In the genomic region with DNA sequence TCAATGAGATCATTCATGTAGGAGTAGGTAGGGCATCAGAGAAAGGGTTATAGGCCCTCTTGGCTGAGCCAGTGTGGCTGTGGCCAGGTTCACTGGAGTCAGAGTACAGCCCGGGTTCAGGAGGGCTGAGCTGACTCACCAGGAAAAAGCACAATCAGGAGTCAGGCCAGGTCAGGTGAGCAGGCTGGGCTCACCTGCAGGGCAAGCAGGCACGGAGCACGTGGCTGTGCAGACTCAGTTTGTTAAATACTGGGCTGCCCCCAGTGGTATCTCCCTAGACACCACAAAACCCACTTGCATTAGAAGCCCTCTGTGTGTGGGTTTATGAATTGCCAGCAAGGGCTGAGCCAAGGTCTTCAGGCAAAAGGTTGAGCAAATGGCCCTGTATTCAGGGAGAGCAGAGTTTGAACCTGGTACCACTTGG, we compare ENCODE assay signal across 18 cellular contexts.
DNase-seq lines count a peak whose midpoint lies in the region; ATAC-seq and TF ChIP-seq lines count a peak whose summit lies in the region.
"Had no signal": no experiment of that assay in that cellular context is flagged by ENCODE, and none has a peak within 500 bp of the region (broad histone marks: within the 10 kb centered on the region; RNA-seq: fewer than 3 reads in every experiment).

No MANE protein-coding gene starts in this region.

- peaks cover 3% of the 10 kb centered on the region for H3K9me3 ChIP-seq in PC-9 (ENCODE audit: insufficient read depth, low read depth)
- H3K9me3 ChIP-seq in MM.1S (replicated peaks; ENCODE audit: insufficient read depth, low read length), result no peaks in the 10 kb centered on the region

- H3K9me2 ChIP-seq in GM23338 (ENCODE audit: insufficient read depth) (no peaks in the 10 kb centered on the region), PC-9 (ENCODE audit: insufficient read depth) (no peaks in the 10 kb centered on the region), MM.1S (replicated peaks; ENCODE audit: insufficient read depth, low read length) (no peaks in the 10 kb centered on the region)

- H3K36me3 ChIP-seq in GM23338 (ENCODE audit: insufficient read depth) (no peaks in the 10 kb centered on the region), PC-9 (ENCODE audit: low read depth) (no peaks in the 10 kb centered on the region), MM.1S (replicated peaks; ENCODE audit: insufficient read depth, low read length) (no peaks in the 10 kb centered on the region)

- H3K9me3 Mint-ChIP-seq in GM23338 (no peaks in the 10 kb centered on the region), natural killer cell (no peaks in the 10 kb centered on the region)
- H3K9me3 Mint-ChIP-seq: activated naive CD4-positive, alpha-beta T cell treated with anti-CD3 and anti-CD28 coated beads, Interleukin-2, amount 50 U/mL, for 24 hours; T-helper 1 cell treated with Interleukin-12 subunit alpha and Interleukin-12 subunit beta and Interleukin-4 antibody, amounts not matched to agents 30 μg/mL and 1 μg/mL, for 36 hours had no signal

- intact Hi-C loops in PC-9 (cut with micrococcal nuclease; ENCODE audit: unreplicated experiment) (no loop called here), natural killer cell (cut with micrococcal nuclease) (no loop called here)

- no peak overlapping the region for H2AFZ ChIP-seq in GM23338
- no peak overlapping the region for H2AFZ ChIP-seq in PC-9
- H2AFZ ChIP-seq in MM.1S (ENCODE audit: low read length), result no peak overlapping the region

- no peak overlapping the region for H3K9ac ChIP-seq in MM.1S (ENCODE audit: low read length)

- POLR2A ChIA-PET in PC-9 (lab: Charles Lee; ENCODE audit: unreplicated experiment), result interaction anchor here (1.1 kb wide), 1 partner anchor 132 kb away, joined by 8 read pairs; the partner anchor contains the start of gene GADD45A

- no peak overlapping the region for H3K4me3 ChIP-seq in GM23338
- H3K4me3 ChIP-seq in PC-9, result no peak overlapping the region
- no peak overlapping the region for H3K4me3 ChIP-seq in MM.1S (ENCODE audit: low read length)
- H3K4me3 ChIP-seq: skin epidermis had no signal

- BruUV-seq in PC-9 (replicated peaks; lab: Mats Ljungman, UMichigan), result no TSS peak

- H3K79me2 ChIP-seq in GM23338 (replicated peaks; ENCODE audit: insufficient read depth), result no peaks in the 10 kb centered on the region
- H3K79me2 ChIP-seq in PC-9 (ENCODE audit: low read depth), result no peaks in the 10 kb centered on the region
- H3K79me2 ChIP-seq in MM.1S (ENCODE audit: low read length), result no peaks in the 10 kb centered on the region

- H3K27ac ChIP-seq in GM23338 (ENCODE audit: low read depth), result no peak overlapping the region
- H3K27ac ChIP-seq in PC-9, result peak overlapping the region; percentile 43
- H3K27ac ChIP-seq in MM.1S (ENCODE audit: low read length), result no peak overlapping the region
- H3K27ac ChIP-seq: RWPE1, skin epidermis had no signal

- no peak overlapping the region for H3K4me3 Mint-ChIP-seq in GM23338
- H3K4me3 Mint-ChIP-seq in natural killer cell, result no peak overlapping the region
- H3K4me3 Mint-ChIP-seq: activated naive CD4-positive, alpha-beta T cell treated with anti-CD3 and anti-CD28 coated beads, Interleukin-2, amount 50 U/mL, for 24 hours; T-helper 1 cell treated with Interleukin-12 subunit alpha and Interleukin-12 subunit beta and Interleukin-4 antibody, amounts not matched to agents 30 μg/mL and 1 μg/mL, for 36 hours had no signal

- H3K36me3 Mint-ChIP-seq in GM23338 (ENCODE audit: low read depth) (no peaks in the 10 kb centered on the region), natural killer cell (no peaks in the 10 kb centered on the region)
- H3K36me3 Mint-ChIP-seq: activated naive CD4-positive, alpha-beta T cell treated with anti-CD3 and anti-CD28 coated beads, Interleukin-2, amount 50 U/mL, for 24 hours had no signal

- ATAC-seq in GM23338 (peak; percentile 82), esophagus mucosa (peak; percentile 91), natural killer cell (no peak)

- H3K27ac Mint-ChIP-seq in GM23338, result no peak overlapping the region
- no peak overlapping the region for H3K27ac Mint-ChIP-seq in natural killer cell
- H3K27ac Mint-ChIP-seq: activated naive CD4-positive, alpha-beta T cell treated with anti-CD3 and anti-CD28 coated beads, Interleukin-2, amount 50 U/mL, for 24 hours; T-helper 1 cell treated with Interleukin-12 subunit alpha and Interleukin-12 subunit beta and Interleukin-4 antibody, amounts not matched to agents 30 μg/mL and 1 μg/mL, for 36 hours had no signal

- DNase-seq in GM23338 (ENCODE audit: low spot score), result peak; percentile 33
- peak; percentile 44 to 71 for DNase-seq in PC-9
- DNase-seq in renal cortical epithelial cell (ENCODE audit: low read depth), result peak; percentile 76
- no peak for DNase-seq in natural killer cell
- DNase-seq in hepatic stellate cell (ENCODE audit: low spot score), result no peak
- DNase-seq in MM.1S, result no peak
- DNase-seq in activated CD4-positive, CD25-positive, alpha-beta regulatory T cell (lab: John Stamatoyannopoulos, UW), result no peak
- DNase-seq: activated CD4-positive, CD25-positive, alpha-beta regulatory T cell treated with anti-CD3 and anti-CD28 coated beads, Interleukin-2, amount 50 U/mL, for 72 hours; effector memory CD4-positive, alpha-beta T cell; mesenchymal stem cell; NCI-H2029; NCI-H748 treated with DMSO at 0.1 percent for 48 hours; stimulated activated naive CD4-positive, alpha-beta T cell had no signal

- no peaks in the 10 kb centered on the region for H3F3A ChIP-seq in GM23338 (replicated peaks; ENCODE audit: low read depth)
- peaks cover 6% of the 10 kb centered on the region; the same call in 1 of the 2 replicates for H3F3A ChIP-seq in PC-9 (ENCODE audit: insufficient read depth, low read depth)
- no peaks in the 10 kb centered on the region for H3F3A ChIP-seq in MM.1S (ENCODE audit: insufficient read depth, low read length)

- H3K4me1 Mint-ChIP-seq in GM23338, result peaks cover 8% of the 10 kb centered on the region; the same call in 2 of the 3 replicates
- H3K4me1 Mint-ChIP-seq in natural killer cell, result no peaks in the 10 kb centered on the region
- H3K4me1 Mint-ChIP-seq: activated naive CD4-positive, alpha-beta T cell treated with anti-CD3 and anti-CD28 coated beads, Interleukin-2, amount 50 U/mL, for 24 hours had no signal

- H3K27me3 Mint-ChIP-seq in GM23338 (ENCODE audit: insufficient read depth, low read depth, poor library complexity) (peaks cover 8% of the 10 kb centered on the region), natural killer cell (ENCODE audit: low read depth in 2 of 2) (peaks cover 1 to 12% of the 10 kb centered on the region in 2 donors)

- CTCF ChIA-PET in PC-9 (lab: Charles Lee), result interaction anchor here (1.4 kb wide), 1 partner anchor 17 kb away, joined by 5 read pairs; no protein-coding TSS in a partner anchor

- H3K27me3 ChIP-seq in GM23338 (ENCODE audit: insufficient read depth) (no peaks in the 10 kb centered on the region), PC-9 (ENCODE audit: insufficient read depth, low read depth) (no peaks in the 10 kb centered on the region), MM.1S (replicated peaks; ENCODE audit: insufficient read depth, low read length) (no peaks in the 10 kb centered on the region)

- TF ChIP-seq CTCF in GM23338 (conservative IDR thresholded peaks at IDR 0.05; ENCODE audit: low read depth in 2 of 2) (0 out of 4 replicates have a peak, but pooled peaks of 1 of the 2 experiments have one; percentile 9), PC-9 (conservative IDR thresholded peaks at IDR 0.05) (no peak), natural killer cell (IDR thresholded peaks at IDR 0.05) (no peak), MM.1S (IDR thresholded peaks at IDR 0.05; ENCODE audit: low read length) (no peak)

- H3K4me1 ChIP-seq in GM23338 (ENCODE audit: insufficient read depth) (no peaks in the 10 kb centered on the region), PC-9 (replicated peaks; ENCODE audit: insufficient read depth) (peaks cover 20% of the 10 kb centered on the region), MM.1S (ENCODE audit: low read length) (no peaks in the 10 kb centered on the region)

- H4K20me1 ChIP-seq in GM23338 (replicated peaks; ENCODE audit: insufficient read depth) (no peaks in the 10 kb centered on the region), PC-9 (ENCODE audit: insufficient read depth) (no peaks in the 10 kb centered on the region), MM.1S (ENCODE audit: insufficient read depth, low read length) (no peaks in the 10 kb centered on the region)

- no peak overlapping the region for H3K4me2 ChIP-seq in GM23338
- peak overlapping the region; percentile 38 for H3K4me2 ChIP-seq in PC-9
- H3K4me2 ChIP-seq in MM.1S (ENCODE audit: low read depth, low read length), result no peak overlapping the region

TF ChIP-seq in GM23338, 12 proteins besides CTCF, POLR2A, EP300 and RAD21 (continues in another document):
- TF ChIP-seq EZH2phosphoT487 (IDR thresholded peaks at IDR 0.05; ENCODE audit: unreplicated experiment), result no peak
- TF ChIP-seq EZH2 (IDR thresholded peaks at IDR 0.05; ENCODE audit: low read depth, unreplicated experiment), result no peak
- TF ChIP-seq, protein P1, sequence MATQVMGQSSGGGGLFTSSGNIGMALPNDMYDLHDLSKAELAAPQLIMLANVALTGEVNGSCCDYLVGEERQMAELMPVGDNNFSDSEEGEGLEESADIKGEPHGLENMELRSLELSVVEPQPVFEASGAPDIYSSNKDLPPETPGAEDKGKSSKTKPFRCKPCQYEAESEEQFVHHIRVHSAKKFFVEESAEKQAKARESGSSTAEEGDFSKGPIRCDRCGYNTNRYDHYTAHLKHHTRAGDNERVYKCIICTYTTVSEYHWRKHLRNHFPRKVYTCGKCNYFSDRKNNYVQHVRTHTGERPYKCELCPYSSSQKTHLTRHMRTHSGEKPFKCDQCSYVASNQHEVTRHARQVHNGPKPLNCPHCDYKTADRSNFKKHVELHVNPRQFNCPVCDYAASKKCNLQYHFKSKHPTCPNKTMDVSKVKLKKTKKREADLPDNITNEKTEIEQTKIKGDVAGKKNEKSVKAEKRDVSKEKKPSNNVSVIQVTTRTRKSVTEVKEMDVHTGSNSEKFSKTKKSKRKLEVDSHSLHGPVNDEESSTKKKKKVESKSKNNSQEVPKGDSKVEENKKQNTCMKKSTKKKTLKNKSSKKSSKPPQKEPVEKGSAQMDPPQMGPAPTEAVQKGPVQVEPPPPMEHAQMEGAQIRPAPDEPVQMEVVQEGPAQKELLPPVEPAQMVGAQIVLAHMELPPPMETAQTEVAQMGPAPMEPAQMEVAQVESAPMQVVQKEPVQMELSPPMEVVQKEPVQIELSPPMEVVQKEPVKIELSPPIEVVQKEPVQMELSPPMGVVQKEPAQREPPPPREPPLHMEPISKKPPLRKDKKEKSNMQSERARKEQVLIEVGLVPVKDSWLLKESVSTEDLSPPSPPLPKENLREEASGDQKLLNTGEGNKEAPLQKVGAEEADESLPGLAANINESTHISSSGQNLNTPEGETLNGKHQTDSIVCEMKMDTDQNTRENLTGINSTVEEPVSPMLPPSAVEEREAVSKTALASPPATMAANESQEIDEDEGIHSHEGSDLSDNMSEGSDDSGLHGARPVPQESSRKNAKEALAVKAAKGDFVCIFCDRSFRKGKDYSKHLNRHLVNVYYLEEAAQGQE (IDR thresholded peaks at IDR 0.05; ENCODE audit: unreplicated experiment), result no peak
- TF ChIP-seq STAT1 (IDR thresholded peaks at IDR 0.05; ENCODE audit: unreplicated experiment), result no peak
- TF ChIP-seq POLR2AphosphoS5 (IDR thresholded peaks at IDR 0.05; ENCODE audit: low read depth), result no peak
- no peak for TF ChIP-seq ZNF331 (CRISPR knock-in tag; IDR thresholded peaks at IDR 0.05; ENCODE audit: low read depth)
- no peak for TF ChIP-seq ZNF114 (CRISPR knock-in tag; IDR thresholded peaks at IDR 0.05)

Comparison
In these comparisons a context has a peak if more than half of its experiments do, and no peak if none do; other contexts are left out.
1. ATAC-seq: peak in GM23338 (single experiment) and esophagus mucosa (single experiment); none in natural killer cell (0 of 3).
2. DNase-seq: peak in GM23338 (single experiment), PC-9 (2 of 2) and renal cortical epithelial cell (single experiment); none in natural killer cell (single experiment), hepatic stellate cell (single experiment), MM.1S (single experiment) and activated CD4-positive, CD25-positive, alpha-beta regulatory T cell (0 of 4).